Comparison of ENCODE assay signal across 16 cellular contexts in the genomic region with DNA sequence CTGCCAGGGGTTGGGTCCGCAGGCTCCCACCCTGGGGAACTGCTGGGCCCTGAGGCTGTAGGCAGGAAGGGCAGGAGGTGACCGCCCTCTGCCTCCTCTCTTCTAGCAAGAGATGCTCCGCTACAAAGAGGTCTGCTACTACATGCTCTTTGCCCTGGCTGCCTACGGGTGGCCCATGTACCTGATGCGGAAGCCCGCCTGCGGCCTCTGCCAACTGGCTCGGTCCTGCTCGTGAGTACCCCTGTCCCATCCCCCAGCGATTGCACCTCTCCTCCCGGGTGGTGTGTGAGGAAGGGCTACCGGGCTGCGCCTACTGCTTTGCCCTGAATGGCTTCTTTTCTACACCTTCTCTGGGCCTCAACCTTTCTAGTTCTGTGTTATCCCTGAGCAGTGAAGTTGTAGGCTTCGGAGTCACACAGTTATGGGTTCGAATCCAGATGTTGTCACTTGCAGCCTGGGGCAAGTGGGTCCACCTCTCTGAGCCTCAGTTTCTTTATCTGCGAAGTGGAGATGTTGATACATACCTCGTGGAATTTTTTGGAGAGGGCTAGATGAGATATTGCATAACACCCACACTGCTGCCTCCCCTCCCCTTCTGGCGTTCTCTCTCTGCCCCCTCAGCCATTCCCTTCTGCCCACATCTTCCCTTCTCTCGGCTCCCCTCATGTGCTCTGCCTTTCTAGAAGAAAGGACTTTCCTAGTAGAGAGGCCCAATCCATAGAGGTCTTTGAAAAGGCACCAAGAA. TPM values are rescaled to one million over a fixed set of nuclear protein-coding genes. Genes with fewer than 3 reads are reported as not detected.
A peak's percentile ranks its signal among the peaks of the same experiment; 100 is the strongest.
DNase-seq lines count a peak whose midpoint lies in the region; ATAC-seq and TF ChIP-seq lines count a peak whose summit lies in the region.
"Had no signal": no experiment of that assay in that cellular context is flagged by ENCODE, and none has a peak within 500 bp of the region (broad histone marks: within the 10 kb centered on the region; RNA-seq: fewer than 3 reads in every experiment).

No MANE protein-coding gene starts in this region.

- H3K9me2 ChIP-seq in PC-3 (replicated peaks; ENCODE audit: low read length) = no peaks in the 10 kb centered on the region

- POLR2A ChIA-PET in PC-3 (lab: Charles Lee; ENCODE audit: unreplicated experiment) = no interaction called here

- TF ChIP-seq CTCF in PC-3 (conservative IDR thresholded peaks at IDR 0.05; ENCODE audit: low read depth, low read length) (no peak), ovary (IDR thresholded peaks at IDR 0.05) (no peak)

- no peak for TF ChIP-seq EP300 in ovary (IDR thresholded peaks at IDR 0.05)

- CTCF ChIA-PET in PC-3 (lab: Charles Lee) = no interaction called here

- no peaks in the 10 kb centered on the region for H3F3A ChIP-seq in PC-3 (ENCODE audit: low read length, unreplicated experiment)

- H4K20me1 ChIP-seq in PC-3 (ENCODE audit: low read length) = peaks cover 4% of the 10 kb centered on the region; the same call in 1 of the 2 replicates

- H3K36me3 ChIP-seq in PC-3 (ENCODE audit: low read depth, low read length) (peaks cover 6% of the 10 kb centered on the region; the same call in 1 of the 2 replicates), rectal smooth muscle tissue (ENCODE audit: control insufficient read depth, insufficient read depth, low read length) (peaks cover 12% of the 10 kb centered on the region), ovary (no peaks in the 10 kb centered on the region)

- H2AFZ ChIP-seq in PC-3 (ENCODE audit: low read length) = no peak overlapping the region

- no peaks in the 10 kb centered on the region for H3K79me2 ChIP-seq in PC-3 (ENCODE audit: low read length)

- peaks cover 60% of the 10 kb centered on the region for H3K4me1 ChIP-seq in PC-3 (ENCODE audit: insufficient read depth, low read length)
- peaks cover 11% of the 10 kb centered on the region for H3K4me1 ChIP-seq in rectal smooth muscle tissue (ENCODE audit: control insufficient read depth, insufficient read depth, low read length)
- H3K4me1 ChIP-seq in ovary (ENCODE audit: insufficient read depth) = peaks cover 6% of the 10 kb centered on the region

- no TSS peak for BruUV-seq in PC-3 (replicated peaks; lab: Mats Ljungman, UMichigan)

- DNase-seq in PC-3 (no peak), posterior vena cava (ENCODE audit: low spot score) (no peak), ovary (no peak), activated gamma-delta T cell treated with Interleukin-2 at 50 U/mL for 16 hours (no peak), sciatic nerve (ENCODE audit: low spot score) (no peak)
- DNase-seq: ACHN, HFFc6, NCI-H1048, NCI-H1436 treated with DMSO at 0.1 percent for 48 hours, NCI-H2029, NCI-H345, NCI-H524 treated with DMSO at 0.1 percent for 48 hours had no signal

- TF ChIP-seq POLR2A in ovary (IDR thresholded peaks at IDR 0.05) = no peak

- no peaks in the 10 kb centered on the region for H3K27me3 ChIP-seq in PC-3 (ENCODE audit: low read length)
- H3K27me3 ChIP-seq in rectal smooth muscle tissue (ENCODE audit: control insufficient read depth, insufficient read depth, low read length) = no peaks in the 10 kb centered on the region
- no peaks in the 10 kb centered on the region for H3K27me3 ChIP-seq in ovary

- H3K4me3 ChIP-seq in PC-3 (ENCODE audit: low read length) (no peak overlapping the region), rectal smooth muscle tissue (ENCODE audit: low read length) (no peak overlapping the region), ovary (no peak overlapping the region)

- peak overlapping the region; percentile 29 for H3K4me2 ChIP-seq in PC-3 (ENCODE audit: low read length)

- H3K9ac ChIP-seq in PC-3 (ENCODE audit: low read length) (no peak overlapping the region), rectal smooth muscle tissue (ENCODE audit: low read length) (no peak overlapping the region)

- H3K27ac ChIP-seq in PC-3 (ENCODE audit: low read length) = no peak overlapping the region
- H3K27ac ChIP-seq in cingulate gyrus (ENCODE audit: low read depth, low read length) = peak overlapping the region; percentile 96
- peak overlapping the region; percentile 38 for H3K27ac ChIP-seq in rectal smooth muscle tissue (ENCODE audit: low read depth, low read length)
- H3K27ac ChIP-seq in ovary = no peak overlapping the region
- H3K27ac ChIP-seq: C4-2B had no signal

- no peak for ATAC-seq in PC-3
- ATAC-seq in sciatic nerve = no peak
- ATAC-seq: HepG2 had no signal

- intact Hi-C loops in PC-3 (cut with micrococcal nuclease) (loop anchor here (5.0 kb wide), 1 partner anchor 254 kb away; no protein-coding TSS in a partner anchor), posterior vena cava (cut with DNase I) (no loop called here), ovary (cut with DNase I) (loop anchor here in 3 of 4 donors (5.0 to 10.0 kb wide), 3 partner anchors 49 to 257 kb away; a partner anchor contains a TSS), sciatic nerve (cut with DNase I) (loop anchor here (5.0 kb wide), 1 partner anchor 49 kb away; a partner anchor contains a TSS)

- WGBS in ovary, 3 donors = 80 to 82% (median 80%) methylated on average over 19 of the region's 19 CpGs

- no peaks in the 10 kb centered on the region for H3K9me3 ChIP-seq in PC-3 (ENCODE audit: low read length)
- no peaks in the 10 kb centered on the region for H3K9me3 ChIP-seq in ovary

RNA-seq across cellular contexts. Expression of a gene that starts 21.1 kb away (rescaled TPM):
- total RNA-seq in PC-3 (2014; rRNA removed) = 5.1 and 7.0 TPM in 2 replicates
- total RNA-seq in posterior vena cava = 1 to 10 TPM; 3.1 to 3.7 TPM
- 100 to 1,000 TPM in 1 of 7 donors, 10 to 100 TPM in 6; 11.3 to 109 (median 41.3) TPM for total RNA-seq in ovary
- 1 to 10 TPM; 6.6 to 6.7 TPM for polyA plus RNA-seq in ovary
- total RNA-seq in sciatic nerve = 10.4 TPM

RNA-seq across cellular contexts. Expression of a gene that starts 51.2 kb away (rescaled TPM):
- total RNA-seq in PC-3 (2014; rRNA removed) (8.6 and 12.2 TPM in 2 replicates), posterior vena cava (1 to 10 TPM; 1.8 to 2.4 TPM), ovary (1 to 10 TPM in 6 of 7 donors, under 1 TPM in 1; 0.48 to 4.4 (median 1.9) TPM), sciatic nerve (4.8 TPM)
- under 1 TPM; 0.40 to 0.77 TPM for polyA plus RNA-seq in ovary

Comparison
In these comparisons a context has a peak if more than half of its experiments do, and no peak if none do; other contexts are left out.
1. H3K27ac ChIP-seq: peak in cingulate gyrus (single experiment) and rectal smooth muscle tissue (single experiment); none in PC-3 (single experiment) and ovary (0 of 2).
2. intact Hi-C loops: an anchor here in PC-3 (5.0 kb wide), ovary (5.0 to 10.0 kb wide) and sciatic nerve (5.0 kb wide); none called in posterior vena cava.